Comparison of ENCODE assay signal across 8 cellular contexts in genomic region chr10:29517352-29517923, GRCh38.
DNase-seq lines count a peak whose midpoint lies in the region; TF ChIP-seq lines count a peak whose summit lies in the region.

No MANE protein-coding gene starts in this region.

- H3K9ac ChIP-seq in skeletal muscle tissue (ENCODE audit: low read depth in 1 of 3, low read length in 3 of 3): no peak overlapping the region

- H3K36me3 ChIP-seq in skeletal muscle tissue (ENCODE audit: control insufficient read depth in 3 of 3, insufficient read depth in 3 of 3, low read length in 3 of 3): peaks cover 30 to 41% (median 36%) of the 10 kb centered on the region in 3 donors

- H3K4me1 ChIP-seq in skeletal muscle tissue (ENCODE audit: control insufficient read depth in 3 of 3, insufficient read depth in 3 of 3, low read length in 3 of 3): peaks cover 15 to 46% (median 35%) of the 10 kb centered on the region in 3 donors

- in situ Hi-C loops in SK-MEL-5 (cut with HindIII; ENCODE audit: low pct_unique_long_range_greater_than_20kb, low sequenced_read_pairs): no loop called here

- H3K9me3 ChIP-seq in skeletal muscle tissue (ENCODE audit: control insufficient read depth in 3 of 3, low read length in 3 of 3): no peaks in the 10 kb centered on the region

- H3K27me3 ChIP-seq in skeletal muscle tissue (ENCODE audit: control insufficient read depth in 3 of 3, insufficient read depth in 3 of 3, low read length in 3 of 3): no peaks in the 10 kb centered on the region

- H3K4me1 Mint-ChIP-seq in immature natural killer cell: peaks cover under 1 to 4% of the 10 kb centered on the region in 2 donors

- no peaks in the 10 kb centered on the region for H3K9me3 Mint-ChIP-seq in immature natural killer cell

- no peak overlapping the region for H3K4me3 ChIP-seq in skeletal muscle tissue (ENCODE audit: low read length in 3 of 3)

- peaks cover 17 to 31% (median 20%) of the 10 kb centered on the region in 3 donors for H3K36me3 Mint-ChIP-seq in immature natural killer cell

- peak; percentile 47 for DNase-seq in 8988T
- peak; percentile 67 for DNase-seq in SK-MEL-5 (ENCODE audit: low read depth, low spot score)
- peak; percentile 24 for DNase-seq in glomerular visceral epithelial cell (ENCODE audit: extremely low spot score)
- no peak for DNase-seq in activated T-cell treated with anti-CD3 and anti-CD28 coated beads for 4 hours
- no peak for DNase-seq in immature natural killer cell
- DNase-seq in C1 segment of cervical spinal cord (lab: John Stamatoyannopoulos, UW): no peak

- TF ChIP-seq CTCF in GM12874 (IDR thresholded peaks at IDR 0.05; ENCODE audit: insufficient read depth, low read depth, low read length): peak; percentile 68

- no peak overlapping the region for H3K4me3 Mint-ChIP-seq in immature natural killer cell

- peaks cover 0 to 2% (median 0%) of the 10 kb centered on the region in 3 donors for H3K27me3 Mint-ChIP-seq in immature natural killer cell (ENCODE audit: low read depth in 3 of 3)

- no peak overlapping the region for H3K27ac Mint-ChIP-seq in immature natural killer cell

- H3K27ac ChIP-seq in skeletal muscle tissue (ENCODE audit: low read depth, low read length): peak overlapping the region; percentile 68

Comparison
In these comparisons a context has a peak if more than half of its experiments do, and no peak if none do; other contexts are left out.
1. DNase-seq: peak in 8988T (single experiment), SK-MEL-5 (single experiment) and glomerular visceral epithelial cell (single experiment); none in activated T-cell treated with anti-CD3 and anti-CD28 coated beads for 4 hours (single experiment), immature natural killer cell (0 of 3) and C1 segment of cervical spinal cord (0 of 14).